Comparison of ENCODE assay signal across 8 cellular contexts in genomic region chr16:4288148-4288921, GRCh38. TPM values are rescaled to one million over a fixed set of nuclear protein-coding genes. Genes with fewer than 3 reads are reported as not detected.
DNase-seq lines count a peak whose midpoint lies in the region; ATAC-seq, FAIRE-seq and TF ChIP-seq lines count a peak whose summit lies in the region.

No MANE protein-coding gene starts in this region.

- H3K9me3 ChIP-seq in adrenal gland (replicated peaks in 1 of 3) (no peaks in the 10 kb centered on the region), right cardiac atrium (ENCODE audit: control insufficient read depth, low read length) (no peaks in the 10 kb centered on the region), small intestine (ENCODE audit: control insufficient read depth, low read depth) (no peaks in the 10 kb centered on the region)

- FAIRE-seq in GM18507 (lab: Jason Lieb, UNC) (peak; percentile 82), small intestine (lab: Jason Lieb, UNC) (no peak)

- TF ChIP-seq CTCF in AG09309 (IDR thresholded peaks at IDR 0.05; ENCODE audit: control insufficient read depth, insufficient read depth, low read depth, low read length, missing control alignments) (peak; percentile 96), adrenal gland (IDR thresholded peaks at IDR 0.05) (peak; percentile 79 to 90 (median 82))

- DNase-seq in AG09309 (ENCODE audit: low read depth), result no peak
- peak; percentile 88 for DNase-seq in GM18507 (ENCODE audit: extremely low spot score, insufficient read length, low read depth)
- peak in 62 of 76 experiments; percentile 2 to 69 (median 40) for DNase-seq in HUDEP-2 (lab: John Stamatoyannopoulos, UW; ENCODE audit: unreplicated experiment in 76 of 76)
- DNase-seq in T follicular helper cell (ENCODE audit: low read depth), result peak; percentile 69
- DNase-seq in adrenal gland, result peak; percentile 55 to 82 (median 70)
- peak; percentile 75 to 92 (median 92) for DNase-seq in right cardiac atrium
- DNase-seq in small intestine, result peak; percentile 69

- no peak for TF ChIP-seq POLR2A in adrenal gland (IDR thresholded peaks at IDR 0.05)

- H3K27me3 ChIP-seq in adrenal gland (no peaks in the 10 kb centered on the region), right cardiac atrium (ENCODE audit: control insufficient read depth, insufficient read depth) (no peaks in the 10 kb centered on the region), small intestine (ENCODE audit: control insufficient read depth in 2 of 2, insufficient read depth in 2 of 2, low read length in 2 of 2) (no peaks in the 10 kb centered on the region)

- intact Hi-C loops in adrenal gland (cut with DNase I), result loop anchor here (5.0 to 10.0 kb wide), 2 partner anchors 44 to 116 kb away; no protein-coding TSS in a partner anchor
- intact Hi-C loops in right cardiac atrium (cut with DNase I), result loop anchor here (2.0 to 10.0 kb wide), 4 partner anchors 40 to 116 kb away; no protein-coding TSS in a partner anchor

- H3K36me3 ChIP-seq in adrenal gland (replicated peaks in 1 of 2) (no peaks in the 10 kb centered on the region), small intestine (ENCODE audit: control insufficient read depth in 2 of 2, insufficient read depth in 2 of 2, low read length in 2 of 2) (no peaks in the 10 kb centered on the region)

- no peak overlapping the region for H3K4me3 ChIP-seq in AG09309 (ENCODE audit: control insufficient read depth, low read depth, low read length)
- no peak overlapping the region for H3K4me3 ChIP-seq in adrenal gland
- H3K4me3 ChIP-seq in right cardiac atrium (ENCODE audit: low read length), result no peak overlapping the region
- no peak overlapping the region for H3K4me3 ChIP-seq in small intestine (ENCODE audit: low read depth in 1 of 2, low read length in 2 of 2)

- peaks cover 0 to 17% of the 10 kb centered on the region in 2 donors for H3K4me1 ChIP-seq in adrenal gland (replicated peaks in 1 of 2)
- H3K4me1 ChIP-seq in right cardiac atrium (ENCODE audit: control insufficient read depth, insufficient read depth, low read length), result peaks cover 2% of the 10 kb centered on the region
- no peaks in the 10 kb centered on the region for H3K4me1 ChIP-seq in small intestine (ENCODE audit: control insufficient read depth in 2 of 2, insufficient read depth in 1 of 2, low read depth in 1 of 2, low read length in 1 of 2)

- peak; percentile 77 to 86 for ATAC-seq in right cardiac atrium
- ATAC-seq in GM21390 (IDR thresholded peaks at IDR 0.05; ENCODE audit: unreplicated experiment), result no peak

- WGBS in adrenal gland, 4 donors, result 11 to 17% (median 13%) methylated on average over 5 to 22 of the region's 22 CpGs
- 13% methylated on average over 22 of the region's 22 CpGs for WGBS in right cardiac atrium
- WGBS in small intestine, 3 donors, result 12 to 16% (median 15%) methylated on average over 15 to 22 of the region's 22 CpGs

- H3K27ac ChIP-seq in adrenal gland (no peak overlapping the region), right cardiac atrium (ENCODE audit: low read length) (no peak overlapping the region), small intestine (ENCODE audit: low read depth in 1 of 2, low read length in 1 of 2) (no peak overlapping the region)

RNA-seq across cellular contexts. Expression of gene TFAP4, which starts 15.5 kb away (rescaled TPM):
- total RNA-seq in adrenal gland (10 to 100 TPM in 2 of 8 donors, 1 to 10 TPM in 6; 2.5 to 15.4 (median 6.4) TPM), right cardiac atrium (1 to 10 TPM; 2.3 to 4.2 (median 3.5) TPM)
- polyA plus RNA-seq in adrenal gland (10 to 100 TPM in 1 of 3 donors, 1 to 10 TPM in 2; 3.3 to 10.3 (median 4.5) TPM), right cardiac atrium (2.1 TPM), small intestine (10 to 100 TPM in 1 of 3 donors, 1 to 10 TPM in 2; 4.2 to 14.7 (median 5.4) TPM)

RNA-seq across cellular contexts. Expression of gene GLIS2, which starts 27.5 kb away (rescaled TPM):
- total RNA-seq in adrenal gland (10 to 100 TPM; 11.9 to 36.2 (median 18.6) TPM), right cardiac atrium (10 to 100 TPM; 20.0 to 34.6 (median 33.1) TPM)
- polyA plus RNA-seq in adrenal gland (10 to 100 TPM in 2 of 3 donors, 1 to 10 TPM in 1; 2.0 to 16.7 (median 13.4) TPM), right cardiac atrium (15.2 TPM), small intestine (1 to 10 TPM in 2 of 3 donors, under 1 TPM in 1; 0.22 to 3.6 (median 1.1) TPM)

RNA-seq across cellular contexts. Expression of gene SRL, which starts 46.5 kb away (rescaled TPM):
- total RNA-seq in adrenal gland, result 1 to 10 TPM in 1 of 8 donors, under 1 TPM in 5, not detected in 2; 0.29 to 1.3 (median 0.53) TPM
- polyA plus RNA-seq in adrenal gland, result under 1 TPM; 0.24 to 0.57 (median 0.46) TPM
- 100 to 1,000 TPM; 338 to 395 (median 359) TPM for total RNA-seq in right cardiac atrium
- polyA plus RNA-seq in right cardiac atrium, result 255 TPM
- polyA plus RNA-seq in small intestine, result 1 to 10 TPM in 2 of 3 donors, under 1 TPM in 1; 0.45 to 3.2 (median 2.9) TPM

Comparison
In these comparisons a context has a peak if more than half of its experiments do, and no peak if none do; other contexts are left out.
1. RNA of gene SRL, which starts 46.5 kb away (polyA plus RNA-seq): 255 TPM in right cardiac atrium (single experiment); 0.45 to 3.2 TPM in small intestine and 0.24 to 0.57 TPM in adrenal gland; every median in the first group is over 10 times any median in the second.